In the genomic region with DNA sequence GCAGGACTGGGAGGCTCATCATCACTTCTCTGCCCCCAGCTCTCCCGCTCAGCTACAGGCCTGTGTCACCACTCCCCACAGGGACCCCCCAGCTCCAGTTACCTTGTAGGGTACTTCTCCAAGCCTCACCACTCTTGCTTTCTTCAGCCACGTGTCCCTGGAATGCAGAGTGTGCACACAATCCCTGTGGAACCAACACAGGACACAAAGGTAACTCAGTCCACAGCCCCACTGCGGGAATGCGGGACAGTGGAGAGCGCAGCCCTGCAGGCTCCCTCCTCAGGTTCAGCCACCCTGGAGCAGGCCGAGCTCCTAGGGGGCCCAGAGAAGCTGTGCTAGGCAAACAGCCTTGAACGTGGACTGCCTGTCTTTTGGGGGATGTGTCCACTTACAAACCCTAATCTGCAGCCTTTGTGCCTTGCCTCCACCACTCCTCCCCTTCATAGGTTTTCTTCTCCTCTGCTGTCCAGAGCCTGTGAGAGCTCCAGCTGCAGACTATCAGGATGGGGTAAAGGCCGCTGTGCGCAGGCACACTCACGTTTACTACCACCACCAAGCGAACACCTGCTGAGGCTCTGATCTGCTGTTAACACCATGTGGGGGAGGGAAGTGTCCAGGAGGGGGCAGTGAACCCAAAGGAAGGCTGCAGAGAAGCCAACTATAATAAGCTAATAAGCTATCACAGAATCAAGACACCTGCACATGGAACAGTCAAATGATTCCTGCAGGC, we compare ENCODE assay signal across 11 cellular contexts. TPM values are rescaled to one million over a fixed set of nuclear protein-coding genes. Genes with fewer than 3 reads are reported as not detected.
A peak's percentile ranks its signal among the peaks of the same experiment; 100 is the strongest.
DNase-seq lines count a peak whose midpoint lies in the region; ATAC-seq and TF ChIP-seq lines count a peak whose summit lies in the region.
"Had no signal": no experiment of that assay in that cellular context is flagged by ENCODE, and none has a peak within 500 bp of the region (broad histone marks: within the 10 kb centered on the region; RNA-seq: fewer than 3 reads in every experiment).

No MANE protein-coding gene starts in this region.

- H3K4me3 ChIP-seq in CD4-positive, CD25-positive, alpha-beta regulatory T cell (ENCODE audit: low read depth, low read length) = no peak overlapping the region
- H3K4me3 ChIP-seq: Peyer's patch had no signal

- CTCF ChIA-PET in activated CD4-positive, alpha-beta memory T cell treated with anti-CD3 and anti-CD28 coated beads for 36 hours (lab: Charles Lee) = interaction anchor here (1.0 to 1.8 kb wide), 2 partner anchors 16 to 256 kb away, joined by 3 to 5 read pairs; no protein-coding TSS in a partner anchor

- POLR2A ChIA-PET in activated CD4-positive, alpha-beta memory T cell treated with anti-CD3 and anti-CD28 coated beads for 36 hours (lab: Charles Lee) = no interaction called here

- no peak overlapping the region for H3K4me3 Mint-ChIP-seq in CD4-positive, CD25-positive, alpha-beta regulatory T cell
- no peak overlapping the region for H3K4me3 Mint-ChIP-seq in activated CD4-positive, alpha-beta memory T cell treated with anti-CD3 and anti-CD28 coated beads for 36 hours
- H3K4me3 Mint-ChIP-seq: immature natural killer cell had no signal

- peak in 2 of 3 donors; percentile 18 to 22 for DNase-seq in CD4-positive, CD25-positive, alpha-beta regulatory T cell
- no peak for DNase-seq in GM13977 (ENCODE audit: low spot score)
- peak; percentile 34 for DNase-seq in left kidney (ENCODE audit: low read depth, low spot score)
- no peak for DNase-seq in activated CD4-positive, alpha-beta memory T cell treated with anti-CD3 and anti-CD28 coated beads for 36 hours
- no peak for DNase-seq in G401 (ENCODE audit: low spot score)
- DNase-seq in NCI-H1694 treated with DMSO at 0.1 percent for 48 hours (lab: John Stamatoyannopoulos, UW) = no peak
- DNase-seq: immature natural killer cell, Peyer's patch had no signal

- peak overlapping the region in 1 of 3 donors; percentile 80 for H3K27ac Mint-ChIP-seq in CD4-positive, CD25-positive, alpha-beta regulatory T cell
- no peak overlapping the region for H3K27ac Mint-ChIP-seq in activated CD4-positive, alpha-beta memory T cell treated with anti-CD3 and anti-CD28 coated beads for 36 hours

- H3K9me3 Mint-ChIP-seq in CD4-positive, CD25-positive, alpha-beta regulatory T cell = peaks cover 0 to 2% (median 0%) of the 10 kb centered on the region in 7 donors
- no peaks in the 10 kb centered on the region for H3K9me3 Mint-ChIP-seq in activated CD4-positive, alpha-beta memory T cell treated with anti-CD3 and anti-CD28 coated beads for 36 hours
- H3K9me3 Mint-ChIP-seq: immature natural killer cell had no signal

- no peaks in the 10 kb centered on the region for H3K27me3 Mint-ChIP-seq in CD4-positive, CD25-positive, alpha-beta regulatory T cell
- H3K27me3 Mint-ChIP-seq in activated CD4-positive, alpha-beta memory T cell treated with anti-CD3 and anti-CD28 coated beads for 36 hours = no peaks in the 10 kb centered on the region

- H3K9me3 ChIP-seq in CD4-positive, CD25-positive, alpha-beta regulatory T cell (ENCODE audit: control insufficient read depth in 2 of 2, low read length in 2 of 2) = no peaks in the 10 kb centered on the region
- H3K9me3 ChIP-seq: Peyer's patch had no signal

- no peak overlapping the region for H3K27ac ChIP-seq in CD4-positive, CD25-positive, alpha-beta regulatory T cell (ENCODE audit: insufficient read depth, low read length, poor library complexity, severe bottlenecking)
- no peak overlapping the region for H3K27ac ChIP-seq in VCaP
- H3K27ac ChIP-seq: Peyer's patch had no signal

- peak; percentile 20 for TF ChIP-seq CTCF in GM13977 (IDR thresholded peaks at IDR 0.05; ENCODE audit: extremely low read depth, insufficient read depth, missing control alignments)
- TF ChIP-seq CTCF in VCaP (conservative IDR thresholded peaks at IDR 0.05) = peak; percentile 46

- in situ Hi-C loops in GM13977 (cut with MboI; ENCODE audit: low pct_unique_long_range_greater_than_20kb, low sequenced_read_pairs, unreplicated experiment) (no loop called here), G401 (cut with HindIII; ENCODE audit: low sequenced_read_pairs) (no loop called here)

- no peaks in the 10 kb centered on the region for H3K4me1 ChIP-seq in CD4-positive, CD25-positive, alpha-beta regulatory T cell (ENCODE audit: control insufficient read depth, insufficient read depth, low read length, poor library complexity, severe bottlenecking)
- H3K4me1 ChIP-seq: Peyer's patch had no signal

- H3K27me3 ChIP-seq in CD4-positive, CD25-positive, alpha-beta regulatory T cell (ENCODE audit: control insufficient read depth, insufficient read depth, low read length) = no peaks in the 10 kb centered on the region
- H3K27me3 ChIP-seq: Peyer's patch had no signal

- intact Hi-C loops in activated CD4-positive, alpha-beta memory T cell treated with anti-CD3 and anti-CD28 coated beads for 36 hours (cut with micrococcal nuclease) = no loop called here

- peak in 1 of 2 donors; percentile 50 for ATAC-seq in CD4-positive, CD25-positive, alpha-beta regulatory T cell (ENCODE audit: low read depth in 2 of 2)
- ATAC-seq in GM19324 (IDR thresholded peaks at IDR 0.05; ENCODE audit: low FRiP score, unreplicated experiment) = no peak
- ATAC-seq: sciatic nerve had no signal

- H3K4me1 Mint-ChIP-seq in CD4-positive, CD25-positive, alpha-beta regulatory T cell = peaks cover 6 to 11% (median 8%) of the 10 kb centered on the region in 4 donors
- peaks cover 5% of the 10 kb centered on the region for H3K4me1 Mint-ChIP-seq in activated CD4-positive, alpha-beta memory T cell treated with anti-CD3 and anti-CD28 coated beads for 36 hours (ENCODE audit: low read depth)
- H3K4me1 Mint-ChIP-seq: immature natural killer cell had no signal

- H3K36me3 Mint-ChIP-seq in CD4-positive, CD25-positive, alpha-beta regulatory T cell = peaks cover 46% of the 10 kb centered on the region
- H3K36me3 Mint-ChIP-seq in activated CD4-positive, alpha-beta memory T cell treated with anti-CD3 and anti-CD28 coated beads for 36 hours = peaks cover 22% of the 10 kb centered on the region

- peaks cover 67% of the 10 kb centered on the region for H3K36me3 ChIP-seq in CD4-positive, CD25-positive, alpha-beta regulatory T cell (ENCODE audit: control insufficient read depth, insufficient read depth, low read length)

RNA-seq across cellular contexts. Expression of gene XPC, which starts 26.0 kb away (rescaled TPM):
- total RNA-seq in CD4-positive, CD25-positive, alpha-beta regulatory T cell = 75.5 TPM
- 10 to 100 TPM; 31.3 to 42.7 (median 36.9) TPM for polyA plus RNA-seq in CD4-positive, CD25-positive, alpha-beta regulatory T cell
- total RNA-seq in activated CD4-positive, alpha-beta memory T cell treated with anti-CD3 and anti-CD28 coated beads for 36 hours = 10 to 100 TPM; 27.8 to 31.6 TPM
- 41.6 and 52.2 TPM in 2 replicates for total RNA-seq in G401 (2014; rRNA removed; shearing (Covaris generic))

RNA-seq across cellular contexts. Expression of gene LSM3, which starts 26.2 kb away (rescaled TPM):
- total RNA-seq in CD4-positive, CD25-positive, alpha-beta regulatory T cell = 6.6 TPM
- 10 to 100 TPM; 19.1 to 25.7 (median 22.9) TPM for polyA plus RNA-seq in CD4-positive, CD25-positive, alpha-beta regulatory T cell
- total RNA-seq in activated CD4-positive, alpha-beta memory T cell treated with anti-CD3 and anti-CD28 coated beads for 36 hours = 10 to 100 TPM; 22.1 to 22.9 TPM
- 25.2 and 33.1 TPM in 2 replicates for total RNA-seq in G401 (2014; rRNA removed; shearing (Covaris generic))

RNA-seq across cellular contexts. Expression of gene TMEM43, which starts 27.5 kb away (rescaled TPM):
- total RNA-seq in CD4-positive, CD25-positive, alpha-beta regulatory T cell = 50.2 TPM
- 10 to 100 TPM; 73.7 to 81.0 (median 76.3) TPM for polyA plus RNA-seq in CD4-positive, CD25-positive, alpha-beta regulatory T cell
- total RNA-seq in activated CD4-positive, alpha-beta memory T cell treated with anti-CD3 and anti-CD28 coated beads for 36 hours = 10 to 100 TPM; 31.0 to 32.4 TPM
- total RNA-seq in G401 (2014; rRNA removed; shearing (Covaris generic)) = 38.6 and 52.1 TPM in 2 replicates

RNA-seq across cellular contexts. Expression of gene CHCHD4, which starts 27.7 kb away (rescaled TPM):
- total RNA-seq in CD4-positive, CD25-positive, alpha-beta regulatory T cell = 3.6 TPM
- polyA plus RNA-seq in CD4-positive, CD25-positive, alpha-beta regulatory T cell = 10 to 100 TPM; 10.3 to 21.1 (median 16.5) TPM
- 10 to 100 TPM; 17.5 to 19.2 TPM for total RNA-seq in activated CD4-positive, alpha-beta memory T cell treated with anti-CD3 and anti-CD28 coated beads for 36 hours
- total RNA-seq in G401 (2014; rRNA removed; shearing (Covaris generic)) = 15.5 and 26.1 TPM in 2 replicates

Comparison
In these comparisons a context has a peak if more than half of its experiments do, and no peak if none do; other contexts are left out.
1. DNase-seq: peak in CD4-positive, CD25-positive, alpha-beta regulatory T cell (2 of 3) and left kidney (single experiment); none in GM13977 (single experiment), activated CD4-positive, alpha-beta memory T cell treated with anti-CD3 and anti-CD28 coated beads for 36 hours (single experiment), G401 (single experiment) and NCI-H1694 treated with DMSO at 0.1 percent for 48 hours (single experiment).